8 cellular contexts compared by ENCODE assay signal in genomic region chr1:35882586-35882944, GRCh38. TPM values are rescaled to one million over a fixed set of nuclear protein-coding genes. Genes with fewer than 3 reads are reported as not detected.
A peak's percentile ranks its signal among the peaks of the same experiment; 100 is the strongest.
DNase-seq lines count a peak whose midpoint lies in the region; ATAC-seq and TF ChIP-seq lines count a peak whose summit lies in the region.

No MANE protein-coding gene starts in this region.

- 0 out of 2 replicates have a peak overlapping the region, but pooled peaks have one; percentile 34 for H3K27ac ChIP-seq in DND-41 (ENCODE audit: low read length)
- H3K27ac ChIP-seq in SK-N-SH (ENCODE audit: low read depth in 2 of 2, low read length in 1 of 2), result no peak overlapping the region

- no peaks in the 10 kb centered on the region for H3K27me3 ChIP-seq in DND-41 (ENCODE audit: insufficient read depth, low read length, poor library complexity)
- H3K27me3 ChIP-seq in SK-N-SH (ENCODE audit: insufficient read depth), result no peaks in the 10 kb centered on the region

- H2AFZ ChIP-seq in DND-41 (ENCODE audit: low read depth, low read length) (peak overlapping the region; percentile 78), SK-N-SH (ENCODE audit: low read depth) (peak overlapping the region; percentile 64; the same call in 1 of the 2 replicates)

- TF ChIP-seq RAD21 in SK-N-SH (IDR thresholded peaks at IDR 0.05; ENCODE audit: low read length), result no peak

- no peaks in the 10 kb centered on the region for H3K9me2 ChIP-seq in SK-N-SH

- H3K4me3 Mint-ChIP-seq in progenitor cell of endocrine pancreas (ENCODE audit: low read depth), result peak overlapping the region; percentile 67

- peaks cover 35% of the 10 kb centered on the region for H3K4me1 Mint-ChIP-seq in progenitor cell of endocrine pancreas (ENCODE audit: low read depth)

- H3K4me1 ChIP-seq in DND-41 (ENCODE audit: insufficient read depth, low read length) (peaks cover 37% of the 10 kb centered on the region), SK-N-SH (ENCODE audit: control insufficient read depth in 1 of 2, insufficient read depth in 2 of 2, low read depth in 1 of 2, low read length in 1 of 2) (peaks cover 12 to 33% of the 10 kb centered on the region in 2 experiments; a peak in 2 of 4 replicates)

- CTCF ChIA-PET in SK-N-SH (lab: Yijun Ruan, JAX), result interaction anchor here (0.6 to 3.4 kb wide), 17 partner anchors 10 to 434 kb away, joined by 3 to 26 read pairs (median 5); no protein-coding TSS in a partner anchor

- H3K9me3 ChIP-seq in DND-41 (ENCODE audit: insufficient read depth, low read length, severe bottlenecking), result no peaks in the 10 kb centered on the region
- no peaks in the 10 kb centered on the region for H3K9me3 ChIP-seq in SK-N-SH

- POLR2A ChIA-PET in SK-N-SH (lab: Yijun Ruan, JAX), result no interaction called here

- H3K36me3 Mint-ChIP-seq in progenitor cell of endocrine pancreas (ENCODE audit: insufficient read depth), result no peaks in the 10 kb centered on the region

- peaks cover 45% of the 10 kb centered on the region for H3K79me2 ChIP-seq in DND-41 (ENCODE audit: insufficient read depth, low read length)
- H3K79me2 ChIP-seq in SK-N-SH (ENCODE audit: insufficient read depth), result peaks cover 32% of the 10 kb centered on the region

- peak overlapping the region; percentile 62 for H3K4me2 ChIP-seq in DND-41 (ENCODE audit: insufficient read depth, low read length)
- H3K4me2 ChIP-seq in SK-N-SH, result no peak overlapping the region

- H3K27ac Mint-ChIP-seq in progenitor cell of endocrine pancreas, result no peak overlapping the region

- DNase-seq in DND-41 (no peak), SK-N-SH (no peak), erythroblast (lab: John Stamatoyannopoulos, UW) (peak; percentile 48 to 49), progenitor cell of endocrine pancreas (ENCODE audit: low spot score, unreplicated experiment) (peak; percentile 12), NCI-H2107 (lab: John Stamatoyannopoulos, UW) (no peak), GM10266 (ENCODE audit: extremely low spot score) (no peak)
- no peak for DNase-seq in effector CD4-positive, alpha-beta T cell

- TF ChIP-seq EP300 in SK-N-SH (IDR thresholded peaks at IDR 0.05; ENCODE audit: borderline replicate concordance in 1 of 2, low read depth in 1 of 2, low read length in 1 of 2), result no peak

- H4K20me1 ChIP-seq in DND-41 (ENCODE audit: insufficient read depth, low read length) (peaks cover 31% of the 10 kb centered on the region), SK-N-SH (ENCODE audit: insufficient read depth) (peaks cover 18% of the 10 kb centered on the region)

- H3F3A ChIP-seq in SK-N-SH (replicated peaks; ENCODE audit: insufficient read depth), result no peaks in the 10 kb centered on the region

- 62% methylated on average over 16 of the region's 16 CpGs for WGBS in SK-N-SH (ENCODE audit: low lambda C conversion rate)

- H3K9me3 Mint-ChIP-seq in progenitor cell of endocrine pancreas (ENCODE audit: low read depth), result no peaks in the 10 kb centered on the region

- H3K9ac ChIP-seq in DND-41 (ENCODE audit: low read depth, low read length) (peak overlapping the region; percentile 91; the same call in 1 of the 2 replicates), SK-N-SH (no peak overlapping the region)

- peak overlapping the region in 1 of 2 experiments; percentile 91; a peak in 2 of 4 replicates for H3K4me3 ChIP-seq in DND-41 (ENCODE audit: low read depth in 1 of 2, low read length in 2 of 2)
- peak overlapping the region in 1 of 2 experiments; percentile 96; a peak in 1 of 4 replicates for H3K4me3 ChIP-seq in SK-N-SH (ENCODE audit: low read depth in 2 of 2, low read length in 1 of 2)

- H3K27me3 Mint-ChIP-seq in progenitor cell of endocrine pancreas, result peaks cover 3% of the 10 kb centered on the region

- no peak for TF ChIP-seq CTCF in DND-41 (IDR thresholded peaks at IDR 0.05; ENCODE audit: borderline replicate concordance, extremely low read depth, low read length, poor library complexity, severe bottlenecking)
- TF ChIP-seq CTCF in SK-N-SH (IDR thresholded peaks at IDR 0.05), result no peak
- no peak for TF ChIP-seq CTCF in progenitor cell of endocrine pancreas (IDR thresholded peaks at IDR 0.05; ENCODE audit: unreplicated experiment)
- TF ChIP-seq CTCF in GM10266 (IDR thresholded peaks at IDR 0.05; ENCODE audit: control insufficient read depth, insufficient read depth, low read depth, missing control alignments), result no peak

- ATAC-seq in DND-41 (ENCODE audit: insufficient read depth, low read depth), result no peak
- no peak for ATAC-seq in HG03520 (IDR thresholded peaks at IDR 0.05; ENCODE audit: unreplicated experiment)

- TF ChIP-seq POLR2A in erythroblast (IDR thresholded peaks at IDR 0.05; ENCODE audit: low read length), result no peak

- H3K36me3 ChIP-seq in DND-41 (ENCODE audit: insufficient read depth, low read length) (peaks cover 6% of the 10 kb centered on the region; the same call in 1 of the 2 replicates), SK-N-SH (replicated peaks in 1 of 2; ENCODE audit: control insufficient read depth in 1 of 2, insufficient read depth in 2 of 2, low read length in 1 of 2) (no peaks in the 10 kb centered on the region)

TF ChIP-seq in SK-N-SH, 30 proteins besides CTCF, POLR2A, EP300 and RAD21:
- TF ChIP-seq MEF2A (IDR thresholded peaks at IDR 0.05; ENCODE audit: borderline replicate concordance, low read depth), result no peak
- TF ChIP-seq CHD2 (IDR thresholded peaks at IDR 0.05; ENCODE audit: low read length, partially characterized antibody), result no peak
- no peak for TF ChIP-seq MXI1 (IDR thresholded peaks at IDR 0.05; ENCODE audit: low read depth, low read length)
- TF ChIP-seq RCOR1 (IDR thresholded peaks at IDR 0.05; ENCODE audit: low read length), result no peak
- no peak for TF ChIP-seq NFIC (IDR thresholded peaks at IDR 0.05; ENCODE audit: borderline replicate concordance)
- no peak for TF ChIP-seq POLR2AphosphoS5 (IDR thresholded peaks at IDR 0.05; ENCODE audit: low read depth, low read length)
- TF ChIP-seq TAF1 (IDR thresholded peaks at IDR 0.05; ENCODE audit: borderline replicate concordance, low read depth, low read length), result no peak
- no peak for TF ChIP-seq EZH2phosphoT487 (IDR thresholded peaks at IDR 0.05; ENCODE audit: borderline replicate concordance, low read depth)
- no peak for TF ChIP-seq YY1 (IDR thresholded peaks at IDR 0.05; ENCODE audit: low read depth)
- no peak for TF ChIP-seq TEAD4 (IDR thresholded peaks at IDR 0.05; ENCODE audit: borderline replicate concordance, insufficient read depth)
- no peak for TF ChIP-seq SMC3 (IDR thresholded peaks at IDR 0.05; ENCODE audit: low read depth, low read length)
- TF ChIP-seq, protein P1, sequence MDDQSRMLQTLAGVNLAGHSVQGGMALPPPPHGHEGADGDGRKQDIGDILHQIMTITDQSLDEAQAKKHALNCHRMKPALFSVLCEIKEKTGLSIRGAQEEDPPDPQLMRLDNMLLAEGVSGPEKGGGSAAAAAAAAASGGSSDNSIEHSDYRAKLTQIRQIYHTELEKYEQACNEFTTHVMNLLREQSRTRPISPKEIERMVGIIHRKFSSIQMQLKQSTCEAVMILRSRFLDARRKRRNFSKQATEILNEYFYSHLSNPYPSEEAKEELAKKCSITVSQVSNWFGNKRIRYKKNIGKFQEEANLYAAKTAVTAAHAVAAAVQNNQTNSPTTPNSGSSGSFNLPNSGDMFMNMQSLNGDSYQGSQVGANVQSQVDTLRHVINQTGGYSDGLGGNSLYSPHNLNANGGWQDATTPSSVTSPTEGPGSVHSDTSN (IDR thresholded peaks at IDR 0.05), result no peak
- no peak for TF ChIP-seq RXRA (IDR thresholded peaks at IDR 0.05; ENCODE audit: borderline replicate concordance, low read depth)
- TF ChIP-seq USF1 (IDR thresholded peaks at IDR 0.05; ENCODE audit: borderline replicate concordance, low read depth), result no peak
- TF ChIP-seq FOXJ3 (CRISPR knock-in tag; IDR thresholded peaks at IDR 0.05), result no peak
- TF ChIP-seq FOXM1 (IDR thresholded peaks at IDR 0.05; ENCODE audit: low read depth), result no peak

RNA-seq across cellular contexts. Expression of gene AGO1, which starts 0.4 kb away (rescaled TPM):
- 7.8 and 9.5 TPM in 2 replicates for polyA plus RNA-seq in SK-N-SH (2012; rRNA removed)
- 4.7 and 7.4 TPM in 2 replicates for polyA plus RNA-seq in SK-N-SH (2012; cell fraction: cytosol; rRNA removed)
- 12.0 and 12.5 TPM in 2 replicates for polyA plus RNA-seq in SK-N-SH (2012; cell fraction: nucleus; rRNA removed)
- total RNA-seq in progenitor cell of endocrine pancreas, result 103 and 110 TPM in 2 replicates

RNA-seq across cellular contexts. Expression of gene AGO3, which starts 48.3 kb away (rescaled TPM):
- polyA plus RNA-seq in SK-N-SH (2012; rRNA removed), result 6.7 and 7.7 TPM in 2 replicates
- 6.9 and 7.4 TPM in 2 replicates for polyA plus RNA-seq in SK-N-SH (2012; cell fraction: cytosol; rRNA removed)
- polyA plus RNA-seq in SK-N-SH (2012; cell fraction: nucleus; rRNA removed), result 12.5 and 18.8 TPM in 2 replicates
- total RNA-seq in progenitor cell of endocrine pancreas, result 40.8 and 42.1 TPM in 2 replicates

Comparison
In these comparisons a context has a peak if more than half of its experiments do, and no peak if none do; other contexts are left out.
1. DNase-seq: peak in erythroblast (2 of 2) and progenitor cell of endocrine pancreas (single experiment); none in DND-41 (single experiment), SK-N-SH (single experiment), effector CD4-positive, alpha-beta T cell (single experiment), NCI-H2107 (single experiment) and GM10266 (single experiment).